Comparison of ENCODE assay signal across 19 cellular contexts in the genomic region with DNA sequence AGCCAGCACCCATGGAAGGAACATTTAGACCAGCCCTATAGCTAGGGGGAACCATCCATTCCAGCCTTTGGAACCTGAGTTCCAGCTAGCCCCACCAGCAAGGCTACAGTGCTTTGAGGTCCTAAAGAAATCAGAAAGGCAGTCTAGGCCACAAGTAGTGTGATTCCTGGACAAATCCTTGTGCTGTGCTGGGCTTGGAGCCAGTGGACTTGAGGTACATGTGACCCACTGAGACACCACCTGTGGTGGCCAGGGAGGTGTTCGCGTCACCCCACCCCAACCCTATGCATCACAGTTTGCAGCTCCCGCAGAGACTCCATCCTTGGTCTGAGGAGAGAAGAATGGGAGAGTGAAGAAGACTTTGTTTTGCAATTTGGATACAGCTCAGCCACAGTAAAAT. TPM values are rescaled to one million over a fixed set of nuclear protein-coding genes. Genes with fewer than 3 reads are reported as not detected.
A peak's percentile ranks its signal among the peaks of the same experiment; 100 is the strongest.
DNase-seq lines count a peak whose midpoint lies in the region; ATAC-seq and TF ChIP-seq lines count a peak whose summit lies in the region.
"Had no signal": no experiment of that assay in that cellular context is flagged by ENCODE, and none has a peak within 500 bp of the region (broad histone marks: within the 10 kb centered on the region; RNA-seq: fewer than 3 reads in every experiment).

No MANE protein-coding gene starts in this region.

- peaks cover 5% of the 10 kb centered on the region for H3K36me3 Mint-ChIP-seq in MCF 10A (ENCODE audit: insufficient read depth, unreplicated experiment)
- peaks cover 7% of the 10 kb centered on the region for H3K36me3 Mint-ChIP-seq in activated CD4-positive, alpha-beta T cell treated with anti-CD3 and anti-CD28 coated beads, Interleukin-2, amount 10 ng/mL, durations not matched to agents 7 days and 5 days (ENCODE audit: low read depth)

- dilution Hi-C loops in mammary epithelial cell (cut with HindIII; ENCODE audit: low sequenced_read_pairs), result no loop called here

- BruUV-seq in MCF 10A (replicated peaks; lab: Mats Ljungman, UMichigan) (no TSS peak), PC-3 (replicated peaks; lab: Mats Ljungman, UMichigan) (no TSS peak), mammary epithelial cell (replicated peaks; lab: Mats Ljungman, UMichigan) (no TSS peak)

- H3K9ac ChIP-seq in PC-3 (ENCODE audit: low read length), result no peak overlapping the region
- no peak overlapping the region for H3K9ac ChIP-seq in mammary epithelial cell (ENCODE audit: insufficient read depth, low read length)
- H3K9ac ChIP-seq: BLaER1 treated with 17β-estradiol and CSF1 and Interleukin-3, amounts not matched to agents 10 nM and 100 nM had no signal

- POLR2A ChIA-PET in MCF 10A (lab: Yijun Ruan, JAX) (interaction anchor here (0.6 kb wide), 1 partner anchor 36 kb away, joined by 3 read pairs; no protein-coding TSS in a partner anchor), PC-3 (lab: Charles Lee; ENCODE audit: unreplicated experiment) (no interaction called here)
- POLR2A ChIA-PET in activated CD4-positive, alpha-beta T cell treated with anti-CD3 and anti-CD28 coated beads, Interleukin-2, amount 10 ng/mL, durations not matched to agents 7 days and 5 days (lab: Charles Lee), result no interaction called here

- TF ChIP-seq POLR2A in breast epithelium (IDR thresholded peaks at IDR 0.05), result no peak

- H3K36me3 ChIP-seq in breast epithelium (no peaks in the 10 kb centered on the region), PC-3 (ENCODE audit: low read depth, low read length) (no peaks in the 10 kb centered on the region), mammary epithelial cell (ENCODE audit: insufficient read depth, low read length) (no peaks in the 10 kb centered on the region)

- DNase-seq in MCF 10A (ENCODE audit: unreplicated experiment), result peak; percentile 3
- DNase-seq in breast epithelium (ENCODE audit: low spot score in 2 of 2), result no peak
- peak; percentile 34 for DNase-seq in PC-3
- no peak for DNase-seq in mammary epithelial cell
- DNase-seq in cerebellar nuclear complex (lab: John Stamatoyannopoulos, UW), result no peak
- no peak for DNase-seq in 8988T
- no peak for DNase-seq in activated CD4-positive, alpha-beta T cell treated with anti-CD3 and anti-CD28 coated beads, Interleukin-2, amount 10 ng/mL, durations not matched to agents 7 days and 5 days
- DNase-seq: CD4-positive, CD25-positive, alpha-beta regulatory T cell; CD8-positive, alpha-beta memory T cell; COR-L47; DMS 273 treated with DMSO at 0.1 percent for 48 hours; DMS53; DND-41; GOT3; HCEC 1CT had no signal

- no peak overlapping the region for H2AFZ ChIP-seq in PC-3 (ENCODE audit: low read length)
- no peak overlapping the region for H2AFZ ChIP-seq in mammary epithelial cell (ENCODE audit: low read depth, low read length)

- peaks cover 7% of the 10 kb centered on the region for H3K9me3 Mint-ChIP-seq in MCF 10A (ENCODE audit: unreplicated experiment)
- peaks cover 11% of the 10 kb centered on the region for H3K9me3 Mint-ChIP-seq in activated CD4-positive, alpha-beta T cell treated with anti-CD3 and anti-CD28 coated beads, Interleukin-2, amount 10 ng/mL, durations not matched to agents 7 days and 5 days

- no peaks in the 10 kb centered on the region for H3K9me2 ChIP-seq in PC-3 (replicated peaks; ENCODE audit: low read length)

- H3K27me3 ChIP-seq in breast epithelium, result no peaks in the 10 kb centered on the region
- H3K27me3 ChIP-seq in PC-3 (ENCODE audit: low read length), result no peaks in the 10 kb centered on the region
- no peaks in the 10 kb centered on the region for H3K27me3 ChIP-seq in mammary epithelial cell (ENCODE audit: insufficient read depth, low read length)
- H3K27me3 ChIP-seq: BLaER1 treated with 17β-estradiol and CSF1 and Interleukin-3, amounts not matched to agents 10 nM and 100 nM had no signal

- H3K4me3 ChIP-seq in breast epithelium (no peak overlapping the region), PC-3 (ENCODE audit: low read length) (no peak overlapping the region), mammary epithelial cell (replicated peaks in 1 of 3; ENCODE audit: insufficient read depth in 1 of 3, low read depth in 2 of 3, low read length in 3 of 3) (no peak overlapping the region)
- H3K4me3 ChIP-seq: BLaER1 treated with 17β-estradiol and CSF1 and Interleukin-3, amounts not matched to agents 10 nM and 100 nM; GM12878 had no signal

- H3F3A ChIP-seq in PC-3 (ENCODE audit: low read length, unreplicated experiment), result peaks cover 7% of the 10 kb centered on the region

- no peak for TF ChIP-seq CTCF in MCF 10A (IDR thresholded peaks at IDR 0.05; ENCODE audit: unreplicated experiment)
- TF ChIP-seq CTCF in breast epithelium (IDR thresholded peaks at IDR 0.05), result no peak
- no peak for TF ChIP-seq CTCF in PC-3 (conservative IDR thresholded peaks at IDR 0.05; ENCODE audit: low read depth, low read length)
- no peak for TF ChIP-seq CTCF in mammary epithelial cell (conservative IDR thresholded peaks at IDR 0.05 in 1 of 2, IDR thresholded peaks at IDR 0.05 in 1 of 2; ENCODE audit: extremely low read depth in 1 of 2, insufficient read depth in 1 of 2, low read depth in 1 of 2, low read length in 2 of 2)

- no peaks in the 10 kb centered on the region for H3K27me3 Mint-ChIP-seq in MCF 10A (ENCODE audit: insufficient read depth, unreplicated experiment)
- H3K27me3 Mint-ChIP-seq in activated CD4-positive, alpha-beta T cell treated with anti-CD3 and anti-CD28 coated beads, Interleukin-2, amount 10 ng/mL, durations not matched to agents 7 days and 5 days, result no peaks in the 10 kb centered on the region
- H3K27me3 Mint-ChIP-seq: B cell; CD4-positive, CD25-positive, alpha-beta regulatory T cell had no signal

- H3K4me2 ChIP-seq in PC-3 (ENCODE audit: low read length), result peak overlapping the region; percentile 53
- H3K4me2 ChIP-seq in mammary epithelial cell (ENCODE audit: insufficient read depth, low read depth, low read length), result peak overlapping the region; percentile 4
- H3K4me2 ChIP-seq: BLaER1 treated with 17β-estradiol and CSF1 and Interleukin-3, amounts not matched to agents 10 nM and 100 nM had no signal

- H4K20me1 ChIP-seq in PC-3 (ENCODE audit: low read length) (no peaks in the 10 kb centered on the region), mammary epithelial cell (ENCODE audit: insufficient read depth, low read length) (no peaks in the 10 kb centered on the region)

- peak; percentile 2 for ATAC-seq in PC-3
- no peak for ATAC-seq in HG03025 (IDR thresholded peaks at IDR 0.05; ENCODE audit: low FRiP score, unreplicated experiment)
- ATAC-seq: GM12878 had no signal

- CTCF ChIA-PET in MCF 10A (lab: Yijun Ruan, JAX), result no interaction called here
- CTCF ChIA-PET in PC-3 (lab: Charles Lee), result interaction anchor here (0.6 to 0.7 kb wide), 2 partner anchors 33 to 56 kb away, joined by 3 read pairs; no protein-coding TSS in a partner anchor
- CTCF ChIA-PET in mammary epithelial cell (lab: Charles Lee; ENCODE audit: low non-redundant PET), result no interaction called here
- CTCF ChIA-PET in activated CD4-positive, alpha-beta T cell treated with anti-CD3 and anti-CD28 coated beads, Interleukin-2, amount 10 ng/mL, durations not matched to agents 7 days and 5 days (lab: Charles Lee), result no interaction called here

- WGBS in mammary epithelial cell (ENCODE audit: low coverage, missing lambda C conversion rate), result 100% methylated on average over 3 of the region's 3 CpGs

- H3K27ac Mint-ChIP-seq in MCF 10A (ENCODE audit: low read depth, unreplicated experiment), result no peak overlapping the region
- H3K27ac Mint-ChIP-seq in activated CD4-positive, alpha-beta T cell treated with anti-CD3 and anti-CD28 coated beads, Interleukin-2, amount 10 ng/mL, durations not matched to agents 7 days and 5 days, result no peak overlapping the region
- H3K27ac Mint-ChIP-seq: B cell had no signal

- H3K27ac ChIP-seq in breast epithelium (no peak overlapping the region), PC-3 (ENCODE audit: low read length) (peak overlapping the region; percentile 93), mammary epithelial cell (ENCODE audit: insufficient read depth, low read depth, low read length) (no peak overlapping the region)
- H3K27ac ChIP-seq: BLaER1 treated with 17β-estradiol and CSF1 and Interleukin-3, amounts not matched to agents 10 nM and 100 nM had no signal

- H3K79me2 ChIP-seq in PC-3 (ENCODE audit: low read length) (peaks cover 40% of the 10 kb centered on the region), mammary epithelial cell (ENCODE audit: insufficient read depth, low read length) (peaks cover 12% of the 10 kb centered on the region)

- no peaks in the 10 kb centered on the region for H3K9me3 ChIP-seq in breast epithelium
- no peaks in the 10 kb centered on the region for H3K9me3 ChIP-seq in PC-3 (ENCODE audit: low read length)
- no peaks in the 10 kb centered on the region for H3K9me3 ChIP-seq in mammary epithelial cell (replicated peaks; ENCODE audit: insufficient read depth, low read length)

- H3K4me3 Mint-ChIP-seq in MCF 10A (ENCODE audit: unreplicated experiment), result no peak overlapping the region
- no peak overlapping the region for H3K4me3 Mint-ChIP-seq in activated CD4-positive, alpha-beta T cell treated with anti-CD3 and anti-CD28 coated beads, Interleukin-2, amount 10 ng/mL, durations not matched to agents 7 days and 5 days
- H3K4me3 Mint-ChIP-seq: B cell; CD4-positive, CD25-positive, alpha-beta regulatory T cell; CD8-positive, alpha-beta memory T cell had no signal

- H3K4me1 ChIP-seq in breast epithelium, result no peaks in the 10 kb centered on the region
- H3K4me1 ChIP-seq in PC-3 (ENCODE audit: insufficient read depth, low read length), result peaks cover 49% of the 10 kb centered on the region
- peaks cover 19% of the 10 kb centered on the region for H3K4me1 ChIP-seq in mammary epithelial cell (ENCODE audit: insufficient read depth, low read length)
- H3K4me1 ChIP-seq: BLaER1 treated with 17β-estradiol and CSF1 and Interleukin-3, amounts not matched to agents 10 nM and 100 nM had no signal

- intact Hi-C loops in MCF 10A (cut with micrococcal nuclease) (no loop called here), breast epithelium (cut with DNase I; ENCODE audit: low total_unique reads) (no loop called here), PC-3 (cut with micrococcal nuclease) (loop anchor here (2.0 kb wide), 1 partner anchor 32 kb away; a partner anchor contains a TSS), mammary epithelial cell (cut with micrococcal nuclease) (no loop called here)

- in situ Hi-C loops in mammary epithelial cell (cut with MboI; ENCODE audit: low sequenced_read_pairs in 2 of 2), result no loop called here

- H3K4me1 Mint-ChIP-seq in MCF 10A (ENCODE audit: insufficient read depth, unreplicated experiment), result peaks cover 16% of the 10 kb centered on the region
- no peaks in the 10 kb centered on the region for H3K4me1 Mint-ChIP-seq in activated CD4-positive, alpha-beta T cell treated with anti-CD3 and anti-CD28 coated beads, Interleukin-2, amount 10 ng/mL, durations not matched to agents 7 days and 5 days
- H3K4me1 Mint-ChIP-seq: B cell had no signal

RNA-seq across cellular contexts. Expression of a gene that starts 31.8 kb away (rescaled TPM):
- total RNA-seq in MCF 10A (2022) (17.1 and 19.9 TPM in 2 replicates), breast epithelium (10 to 100 TPM; 30.8 to 38.3 (median 34.2) TPM), PC-3 (2014; rRNA removed) (8.7 and 14.0 TPM in 2 replicates), mammary epithelial cell (10 to 100 TPM; 18.9 to 36.0 TPM)
- 11.8 TPM for polyA plus RNA-seq in mammary epithelial cell
- polyA minus RNA-seq in mammary epithelial cell, result not detected
- 10 to 100 TPM; 21.2 to 21.5 TPM for total RNA-seq in activated CD4-positive, alpha-beta T cell treated with anti-CD3 and anti-CD28 coated beads, Interleukin-2, amount 10 ng/mL, durations not matched to agents 7 days and 5 days

RNA-seq across cellular contexts. Expression of a gene that starts 32.1 kb away (rescaled TPM):
- total RNA-seq in MCF 10A (2022) (28.0 and 31.4 TPM in 2 replicates), breast epithelium (10 to 100 TPM; 31.7 to 43.3 (median 41.9) TPM), PC-3 (2014; rRNA removed) (21.8 and 25.4 TPM in 2 replicates), mammary epithelial cell (10 to 100 TPM in 1 of 2 donors, 1 to 10 TPM in 1; 7.5 to 22.2 TPM)
- polyA plus RNA-seq in mammary epithelial cell, result 8.7 TPM
- polyA minus RNA-seq in mammary epithelial cell, result 58.4 TPM
- total RNA-seq in activated CD4-positive, alpha-beta T cell treated with anti-CD3 and anti-CD28 coated beads, Interleukin-2, amount 10 ng/mL, durations not matched to agents 7 days and 5 days, result under 1 TPM; 0.12 to 0.25 TPM
- polyA plus RNA-seq: CD4-positive, CD25-positive, alpha-beta regulatory T cell; CD8-positive, alpha-beta memory T cell had no signal

Comparison
In these comparisons a context has a peak if more than half of its experiments do, and no peak if none do; other contexts are left out.
1. DNase-seq: peak in MCF 10A (single experiment) and PC-3 (single experiment); none in breast epithelium (0 of 2), mammary epithelial cell (single experiment), cerebellar nuclear complex (0 of 2), 8988T (single experiment) and activated CD4-positive, alpha-beta T cell treated with anti-CD3 and anti-CD28 coated beads, Interleukin-2, amount 10 ng/mL, durations not matched to agents 7 days and 5 days (single experiment).
2. RNA of a gene that starts 32.1 kb away (total RNA-seq): 31.7 to 43.3 TPM in breast epithelium, 28.0 to 31.4 TPM in MCF 10A, 21.8 to 25.4 TPM in PC-3 and 7.5 to 22.2 TPM in mammary epithelial cell; 0.12 to 0.25 TPM in activated CD4-positive, alpha-beta T cell treated with anti-CD3 and anti-CD28 coated beads, Interleukin-2, amount 10 ng/mL, durations not matched to agents 7 days and 5 days; every median in the first group is over 4 times any median in the second.